In the genomic region with DNA sequence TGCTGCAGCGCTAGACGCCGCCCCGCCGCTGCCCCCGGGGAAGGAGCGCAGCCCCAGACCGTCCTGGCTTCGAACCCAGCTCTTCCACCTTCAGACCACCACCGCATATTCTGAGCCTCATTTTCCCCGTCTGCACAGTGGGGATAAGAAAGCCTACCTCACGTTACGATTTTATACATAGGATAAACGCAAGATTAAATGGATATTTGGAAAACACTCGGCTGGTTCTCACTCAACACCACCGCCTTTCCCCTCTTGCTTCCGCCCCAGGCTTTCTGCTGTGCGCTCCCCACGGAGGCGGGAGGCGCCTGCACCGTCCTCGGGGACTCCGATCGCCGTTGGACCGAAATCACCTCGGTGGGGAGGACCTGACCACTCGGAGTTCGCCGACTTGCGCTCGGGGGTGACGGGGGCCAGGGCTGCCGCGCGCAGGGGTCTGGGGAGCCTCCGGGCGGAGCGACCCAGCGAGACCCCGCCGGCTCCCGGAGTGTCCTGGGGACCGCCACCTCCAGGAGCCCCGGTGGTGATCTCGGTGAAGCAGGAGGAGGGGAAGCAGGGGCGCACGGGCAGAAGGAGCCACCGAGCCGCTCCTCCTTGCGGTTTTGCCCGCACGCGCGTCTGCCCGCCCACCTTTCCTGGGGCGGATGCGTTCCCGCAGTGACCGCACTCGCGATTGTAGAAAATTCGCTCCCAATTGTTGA, we compare ENCODE assay signal across 8 cellular contexts. TPM values are rescaled to one million over a fixed set of nuclear protein-coding genes. Genes with fewer than 3 reads are reported as not detected.
DNase-seq lines count a peak whose midpoint lies in the region; ATAC-seq and TF ChIP-seq lines count a peak whose summit lies in the region.

No MANE protein-coding gene starts in this region.

- TF ChIP-seq CTCF in GM13976 (IDR thresholded peaks at IDR 0.05; ENCODE audit: borderline replicate concordance, control extremely low read depth, extremely low read depth, insufficient read depth, missing control alignments) (no peak), Peyer's patch (IDR thresholded peaks at IDR 0.05) (no peak), left ventricle myocardium inferior (IDR thresholded peaks at IDR 0.05; ENCODE audit: borderline replicate concordance) (no peak)

- H3K4me3 ChIP-seq in Peyer's patch (peak overlapping the region; percentile 64 to 79 (median 78)), left ventricle myocardium inferior (peak overlapping the region; percentile 81)

- H3K4me1 ChIP-seq in Peyer's patch (peaks cover 0 to 23% (median 13%) of the 10 kb centered on the region in 4 donors), left ventricle myocardium inferior (peaks cover 86% of the 10 kb centered on the region)

- H3K36me3 ChIP-seq in Peyer's patch (no peaks in the 10 kb centered on the region), left ventricle myocardium inferior (no peaks in the 10 kb centered on the region)

- ATAC-seq in HG02642 (IDR thresholded peaks at IDR 0.05; ENCODE audit: poor library complexity, unreplicated experiment) (peak; percentile 10), sciatic nerve (peak; percentile 5)

- H3K27ac ChIP-seq in Peyer's patch, result peak overlapping the region; percentile 88 to 96 (median 89)
- peak overlapping the region; percentile 93 for H3K27ac ChIP-seq in left ventricle myocardium inferior (replicated peaks)

- in situ Hi-C loops in GM13976 (cut with MboI; ENCODE audit: low sequenced_read_pairs, unreplicated experiment), result loop anchor here (5.0 to 25.0 kb wide), 3 partner anchors 134 to 314 kb away; partner anchors contain the start of gene APH1B

- TF ChIP-seq POLR2A in Peyer's patch (IDR thresholded peaks at IDR 0.05), result no peak

- DNase-seq in GM13976 (ENCODE audit: low spot score) (peak; percentile 60), Peyer's patch (peak; percentile 57 to 67 (median 66)), left ventricle myocardium inferior (peak; percentile 32), sciatic nerve (ENCODE audit: low spot score) (no peak), kidney glomerular epithelial cell (lab: John Stamatoyannopoulos, UW) (no peak), OCI-M2 (lab: John Stamatoyannopoulos, UW; ENCODE audit: unreplicated experiment) (no peak)
- DNase-seq in activated naive CD4-positive, alpha-beta T cell treated with anti-CD3 and anti-CD28 coated beads, Interleukin-2, amount 50 U/mL, for 16 hours, result peak; percentile 60

- intact Hi-C loops in left ventricle myocardium inferior (cut with micrococcal nuclease), result no loop called here
- intact Hi-C loops in sciatic nerve (cut with DNase I), result no loop called here

- H3K27me3 ChIP-seq in Peyer's patch (no peaks in the 10 kb centered on the region), left ventricle myocardium inferior (ENCODE audit: low read depth) (no peaks in the 10 kb centered on the region)

- H3K9me3 ChIP-seq in Peyer's patch, result no peaks in the 10 kb centered on the region
- H3K9me3 ChIP-seq in left ventricle myocardium inferior (replicated peaks), result no peaks in the 10 kb centered on the region

RNA-seq across cellular contexts. Expression of gene FBXL22, which starts 4.0 kb away (rescaled TPM):
- total RNA-seq in Peyer's patch, result 1 to 10 TPM in 1 of 4 donors, not detected in 3; 1.1 TPM
- total RNA-seq in left ventricle myocardium inferior, result 29.5 TPM
- total RNA-seq in sciatic nerve, result 0.71 TPM

Comparison
In these comparisons a context has a peak if more than half of its experiments do, and no peak if none do; other contexts are left out.
1. DNase-seq: peak in GM13976 (single experiment), Peyer's patch (3 of 3), activated naive CD4-positive, alpha-beta T cell treated with anti-CD3 and anti-CD28 coated beads, Interleukin-2, amount 50 U/mL, for 16 hours (single experiment) and left ventricle myocardium inferior (single experiment); none in sciatic nerve (single experiment), kidney glomerular epithelial cell (single experiment) and OCI-M2 (single experiment).
2. RNA of gene FBXL22, which starts 4.0 kb away (total RNA-seq): 29.5 TPM in left ventricle myocardium inferior (single experiment); 1.1 TPM in Peyer's patch and 0.71 TPM in sciatic nerve (single experiment); every median in the first group is over 10 times any median in the second.